In genomic region chr19:39780894-39781293, GRCh38 we compare ENCODE assay signal across 9 cellular contexts. TPM values are rescaled to one million over a fixed set of nuclear protein-coding genes. Genes with fewer than 3 reads are reported as not detected.
"Had no signal": no experiment of that assay in that cellular context is flagged by ENCODE, and none has a peak within 500 bp of the region (broad histone marks: within the 10 kb centered on the region; RNA-seq: fewer than 3 reads in every experiment).

No MANE protein-coding gene starts in this region.

- H3K4me3 ChIP-seq: GM12878 had no signal

- DNase-seq: GDM1, GF-D8 had no signal

- ATAC-seq: GM12878 had no signal

- FAIRE-seq: G401.6, GM12878, GM12891, GM12892, GM18507, GM19239 had no signal

RNA-seq across cellular contexts. Expression of gene LEUTX, which starts 2.2 kb away (rescaled TPM):
- total RNA-seq: G401, GM12878 had no signal

RNA-seq across cellular contexts. Expression of gene CLC, which starts 43.1 kb away (rescaled TPM):
- total RNA-seq: G401 had no signal
